In genomic region chr7:43768201-43768893, GRCh38 we compare ENCODE assay signal across 1 cellular context.
A peak's percentile ranks its signal among the peaks of the same experiment; 100 is the strongest.
TF ChIP-seq lines count a peak whose summit lies in the region.

No MANE protein-coding gene starts in this region.

TF ChIP-seq in K562, 482 proteins besides CTCF, POLR2A, EP300 and RAD21:
- TF ChIP-seq HMBOX1 (IDR thresholded peaks at IDR 0.05): peak; percentile 46
- no peak for TF ChIP-seq ZNF224 (CRISPR knock-in tag; IDR thresholded peaks at IDR 0.05)
- TF ChIP-seq MITF (IDR thresholded peaks at IDR 0.05): peak; percentile 72; the same call in 1 of the 2 replicates
- no peak for TF ChIP-seq NFYB (IDR thresholded peaks at IDR 0.05; ENCODE audit: extremely low read depth, insufficient read length)
- TF ChIP-seq SOX6 (IDR thresholded peaks at IDR 0.05): peak; percentile 83; the same call in 1 of the 2 replicates
- peak; percentile 39; the same call in 1 of the 2 replicates for TF ChIP-seq KLF16 (IDR thresholded peaks at IDR 0.05)
- TF ChIP-seq RBFOX2 (IDR thresholded peaks at IDR 0.05; ENCODE audit: low read depth, low read length): no peak
- TF ChIP-seq CBFA2T3 (IDR thresholded peaks at IDR 0.05): peak; percentile 54
- peak; percentile 62; the same call in 1 of the 2 replicates for TF ChIP-seq LCOR (CRISPR knock-in tag; IDR thresholded peaks at IDR 0.05)
- 0 out of 2 replicates have a peak, but pooled peaks have one; percentile 37 for TF ChIP-seq CREM (IDR thresholded peaks at IDR 0.05; ENCODE audit: low read depth)
- TF ChIP-seq ARID1B (IDR thresholded peaks at IDR 0.05): peak; percentile 53
- TF ChIP-seq KAT2B (IDR thresholded peaks at IDR 0.05; ENCODE audit: low read depth, low read length): no peak
- peak; percentile 13; the same call in 1 of the 2 replicates for TF ChIP-seq MBD2 (IDR thresholded peaks at IDR 0.05; ENCODE audit: borderline replicate concordance, low read depth)
- TF ChIP-seq CTBP1 (IDR thresholded peaks at IDR 0.05; ENCODE audit: borderline replicate concordance): peak; percentile 63; the same call in 1 of the 2 replicates
- no peak for TF ChIP-seq ELK3 (CRISPR knock-in tag; IDR thresholded peaks at IDR 0.05)
- TF ChIP-seq TAL1 (IDR thresholded peaks at IDR 0.05): 0 out of 2 replicates have a peak, but pooled peaks have one; percentile 16
- peak; percentile 40; the same call in 1 of the 2 replicates for TF ChIP-seq MECOM (CRISPR knock-in tag; IDR thresholded peaks at IDR 0.05)
- 0 out of 2 replicates have a peak, but pooled peaks have one; percentile 21 for TF ChIP-seq ZBTB17 (CRISPR knock-in tag; IDR thresholded peaks at IDR 0.05)
- TF ChIP-seq GATAD2A (IDR thresholded peaks at IDR 0.05): no peak
- TF ChIP-seq RCOR1 (IDR thresholded peaks at IDR 0.05; ENCODE audit: borderline replicate concordance in 1 of 2, low read depth in 2 of 2, low read length in 2 of 2): peak in 1 of 2 experiments; percentile 65; a peak in 2 of 4 replicates
- TF ChIP-seq HDAC1 (IDR thresholded peaks at IDR 0.05): peak in 1 of 2 experiments; percentile 27; a peak in 1 of 4 replicates
- TF ChIP-seq PRDM10 (IDR thresholded peaks at IDR 0.05; ENCODE audit: partially characterized antibody): no peak
- TF ChIP-seq HDAC6 (IDR thresholded peaks at IDR 0.05; ENCODE audit: low read depth, low read length): no peak
- TF ChIP-seq NCOR1 (IDR thresholded peaks at IDR 0.05): peak; percentile 35; the same call in 1 of the 2 replicates
- TF ChIP-seq ZFX (CRISPR knock-in tag; IDR thresholded peaks at IDR 0.05): peak; percentile 37; the same call in 1 of the 2 replicates
- peak; percentile 37; the same call in 1 of the 2 replicates for TF ChIP-seq TEAD4 (IDR thresholded peaks at IDR 0.05; ENCODE audit: low read length)
- TF ChIP-seq TEAD4 (CRISPR knock-in tag; IDR thresholded peaks at IDR 0.05; ENCODE audit: borderline replicate concordance): no peak
- peak; percentile 94 for TF ChIP-seq BHLHE40 (IDR thresholded peaks at IDR 0.05; ENCODE audit: low read length)
- TF ChIP-seq MTA1 (IDR thresholded peaks at IDR 0.05; ENCODE audit: borderline replicate concordance): peak; percentile 58; the same call in 1 of the 2 replicates
- peak; percentile 42 for TF ChIP-seq CBFA2T2 (conservative IDR thresholded peaks at IDR 0.05)
- no peak for TF ChIP-seq ZNF551 (CRISPR knock-in tag; IDR thresholded peaks at IDR 0.05)
TF ChIP-seq in K562: peak in this region for 21.
